In genomic region chr2:43945439-43945838, GRCh38 we compare ENCODE assay signal across 22 cellular contexts.
"Had no signal": no experiment of that assay in that cellular context is flagged by ENCODE, and none has a peak within 500 bp of the region (broad histone marks: within the 10 kb centered on the region; RNA-seq: fewer than 3 reads in every experiment).

No MANE protein-coding gene starts in this region.

- H3K9me3 ChIP-seq: neutrophil, ovary, psoas muscle, right atrium auricular region, upper lobe of left lung had no signal

- H3K4me3 ChIP-seq: hepatocyte, ovary, psoas muscle, right atrium auricular region, upper lobe of left lung had no signal

- H3K27ac ChIP-seq: hepatocyte, neutrophil, ovary, psoas muscle, right atrium auricular region, upper lobe of left lung had no signal

- H3K27ac Mint-ChIP-seq: activated naive CD4-positive, alpha-beta T cell treated with anti-CD3 and anti-CD28 coated beads, Interleukin-2, amount 50 U/mL, for 72 hours; activated T-cell treated with anti-CD3 and anti-CD28 coated beads, Interleukin-2, amount 50 U/mL, for 72 hours; nephron had no signal

- H3K36me3 ChIP-seq: ovary had no signal

- H3K4me1 ChIP-seq: psoas muscle, right atrium auricular region, upper lobe of left lung had no signal

- H3K27me3 ChIP-seq: hepatocyte, neutrophil, ovary, right atrium auricular region, upper lobe of left lung had no signal

- H3K4me1 Mint-ChIP-seq: nephron had no signal

- ATAC-seq: activated naive CD4-positive, alpha-beta T cell treated with anti-CD3 and anti-CD28 coated beads, Interleukin-2, amount 50 U/mL, for 72 hours; activated T-cell treated with anti-CD3 and anti-CD28 coated beads, Interleukin-2, amount 50 U/mL, for 72 hours; left ventricle myocardium superior; psoas muscle; stimulated activated naive CD8-positive, alpha-beta T cell treated with anti-CD3 and anti-CD28 coated beads, Interleukin-15, Interleukin-2, amounts not matched to agents 100 U/mL and 50 U/mL, for 24 hours had no signal

- H3K9me3 Mint-ChIP-seq: activated naive CD4-positive, alpha-beta T cell treated with anti-CD3 and anti-CD28 coated beads, Interleukin-2, amount 50 U/mL, for 72 hours; activated T-cell treated with anti-CD3 and anti-CD28 coated beads, Interleukin-2, amount 50 U/mL, for 72 hours; brain; nephron had no signal

- DNase-seq: activated CD4-positive, alpha-beta T cell treated with anti-CD3 and anti-CD28 coated beads for 4 hours; activated CD4-positive, alpha-beta T cell treated with anti-CD3 and anti-CD28 coated beads, Interleukin-2, amount 50 U/mL, for 48 hours; activated CD4-positive, CD25-positive, alpha-beta regulatory T cell; activated effector memory CD4-positive, alpha-beta T cell treated with anti-CD3 and anti-CD28 coated beads, Interleukin-2, amount 50 U/mL, for 16 hours; activated T-cell treated with anti-CD3 and anti-CD28 coated beads, Interleukin-2, amount 50 U/mL, for 72 hours; aorta; effector CD4-positive, alpha-beta T cell; foreskin melanocyte; left ventricle myocardium superior; ovary; psoas muscle; stimulated activated CD4-positive, alpha-beta T cell treated with anti-CD3 and anti-CD28 coated beads, Interleukin-12 subunit alpha, Interleukin-12 subunit beta, amount 100 ng/mL, for 4 hours; stimulated activated CD4-positive, alpha-beta T cell treated with anti-CD3 and anti-CD28 coated beads, Interleukin-4, amount 100 ng/mL, for 4 hours; stimulated activated naive CD8-positive, alpha-beta T cell treated with anti-CD3 and anti-CD28 coated beads, Interleukin-15, Interleukin-2, amounts not matched to agents 100 U/mL and 50 U/mL, for 24 hours; T-helper 9 cell; upper lobe of left lung had no signal

- H3K4me3 Mint-ChIP-seq: activated T-cell treated with anti-CD3 and anti-CD28 coated beads, Interleukin-2, amount 50 U/mL, for 72 hours; nephron had no signal
